ENCODE assay signal across 16 cellular contexts in the genomic region with DNA sequence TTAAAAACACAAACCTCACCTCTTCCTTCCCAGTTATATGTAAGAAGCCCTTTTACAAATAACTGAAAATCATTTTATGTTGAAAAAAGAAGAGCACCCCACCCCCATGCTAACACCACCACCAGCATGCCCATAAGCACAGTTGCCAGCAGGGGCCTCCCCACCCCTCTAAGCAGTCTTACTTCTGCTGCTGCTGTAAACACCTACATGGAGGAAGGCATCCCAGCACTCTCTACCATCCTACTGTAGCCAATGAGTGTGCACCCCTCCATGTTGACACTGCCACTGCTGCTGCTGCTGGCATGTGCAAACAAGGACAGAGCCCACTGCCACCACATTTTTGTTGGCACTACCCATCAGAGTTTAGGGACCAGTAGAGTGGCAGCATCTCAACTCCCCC. TPM values are rescaled to one million over a fixed set of nuclear protein-coding genes. Genes with fewer than 3 reads are reported as not detected.
DNase-seq lines count a peak whose midpoint lies in the region; ATAC-seq and TF ChIP-seq lines count a peak whose summit lies in the region.
"Had no signal": no experiment of that assay in that cellular context is flagged by ENCODE, and none has a peak within 500 bp of the region (broad histone marks: within the 10 kb centered on the region; RNA-seq: fewer than 3 reads in every experiment).

No MANE protein-coding gene starts in this region.

- peak overlapping the region; percentile 72 for H2AFZ ChIP-seq in GM23338

- TF ChIP-seq CTCF in Caco-2 (IDR thresholded peaks at IDR 0.05; ENCODE audit: insufficient read depth in 1 of 2, low read depth in 1 of 2, low read length in 1 of 2, severe bottlenecking in 1 of 2, unreplicated experiment in 1 of 2) (peak; percentile 35 to 52), GM23338 (conservative IDR thresholded peaks at IDR 0.05; ENCODE audit: low read depth in 2 of 2) (peak in 1 of 2 experiments; percentile 79; a peak in 3 of 4 replicates)

- peak; percentile 98 for ATAC-seq in GM23338
- ATAC-seq in HG02885 (IDR thresholded peaks at IDR 0.05; ENCODE audit: poor library complexity, unreplicated experiment) = no peak
- ATAC-seq in HG02852 (IDR thresholded peaks at IDR 0.05; ENCODE audit: unreplicated experiment) = no peak

- no peaks in the 10 kb centered on the region; the same call in 1 of the 2 replicates for H3K9me3 ChIP-seq in Caco-2
- no peaks in the 10 kb centered on the region for H3K9me3 ChIP-seq in SJCRH30 (replicated peaks)

- CTCF ChIA-PET in Caco-2 (lab: Charles Lee) = no interaction called here

- H3K27me3 Mint-ChIP-seq in Caco-2 (ENCODE audit: insufficient read depth, unreplicated experiment) (no peaks in the 10 kb centered on the region), GM23338 (ENCODE audit: insufficient read depth, low read depth, poor library complexity) (no peaks in the 10 kb centered on the region)
- H3K27me3 Mint-ChIP-seq: IgD-negative memory B cell had no signal

- no peaks in the 10 kb centered on the region for H3K27me3 ChIP-seq in Caco-2 (replicated peaks; ENCODE audit: control insufficient read depth, insufficient read depth, low read length)
- no peaks in the 10 kb centered on the region for H3K27me3 ChIP-seq in GM23338 (ENCODE audit: insufficient read depth)
- H3K27me3 ChIP-seq in SJCRH30 = no peaks in the 10 kb centered on the region
- H3K27me3 ChIP-seq: adrenal gland had no signal

- H3K27ac ChIP-seq in GM23338 (ENCODE audit: low read depth) (no peak overlapping the region), SJCRH30 (no peak overlapping the region)
- H3K27ac ChIP-seq: adrenal gland had no signal

- BruUV-seq in Caco-2 (replicated peaks; lab: Mats Ljungman, UMichigan) = no TSS peak

- H3K27ac Mint-ChIP-seq in Caco-2 (ENCODE audit: unreplicated experiment) = no peak overlapping the region
- no peak overlapping the region for H3K27ac Mint-ChIP-seq in GM23338
- H3K27ac Mint-ChIP-seq: activated T-helper 2 cell treated with anti-CD3 and anti-CD28 coated beads, Interferon-gamma antibody, Interleukin-2, Interleukin-4, amounts not matched to agents 10 μg/mL and 5 μg/mL and 100 μg/mL, durations not matched to agents 14 hours and 24 hours and 36 hours had no signal

- peaks cover 11% of the 10 kb centered on the region for H3K9me2 ChIP-seq in GM23338 (ENCODE audit: insufficient read depth)

- POLR2A ChIA-PET in Caco-2 (lab: Charles Lee) = no interaction called here

- H4K20me1 ChIP-seq in GM23338 (replicated peaks; ENCODE audit: insufficient read depth) = no peaks in the 10 kb centered on the region

- no peaks in the 10 kb centered on the region for H3F3A ChIP-seq in GM23338 (replicated peaks; ENCODE audit: low read depth)

- H3K36me3 Mint-ChIP-seq in Caco-2 (ENCODE audit: insufficient read depth, unreplicated experiment) (no peaks in the 10 kb centered on the region), GM23338 (ENCODE audit: low read depth) (no peaks in the 10 kb centered on the region)

- DNase-seq in Caco-2 (peak; percentile 45 to 46), GM23338 (ENCODE audit: low spot score) (peak; percentile 64), SJCRH30 (peak; percentile 8 to 17), iPS-NIHi7 (ENCODE audit: extremely low spot score) (peak; percentile 70)
- DNase-seq in stimulated activated naive CD4-positive, alpha-beta T cell treated with Interleukin-2 at 50 U/mL for 16 hours (lab: John Stamatoyannopoulos, UW) = no peak
- DNase-seq: activated CD8-positive, alpha-beta memory T cell treated with anti-CD3 and anti-CD28 coated beads for 24 hours; adrenal gland; AML-193; DMS79; GOT3; NCI-H1092; NCI-H2227 treated with DMSO at 0.1 percent for 48 hours had no signal

- H3K4me3 Mint-ChIP-seq in Caco-2 (ENCODE audit: unreplicated experiment) (no peak overlapping the region), GM23338 (no peak overlapping the region)
- H3K4me3 Mint-ChIP-seq: IgD-negative memory B cell had no signal

- H3K4me3 ChIP-seq in Caco-2 (ENCODE audit: low read depth, low read length) (no peak overlapping the region), GM23338 (no peak overlapping the region), SJCRH30 (no peak overlapping the region)
- H3K4me3 ChIP-seq: adrenal gland had no signal

- H3K4me1 ChIP-seq in Caco-2 (no peaks in the 10 kb centered on the region), GM23338 (ENCODE audit: insufficient read depth) (peaks cover 5% of the 10 kb centered on the region; the same call in 1 of the 2 replicates), SJCRH30 (no peaks in the 10 kb centered on the region)
- H3K4me1 ChIP-seq: adrenal gland had no signal

- no peak overlapping the region for H3K4me2 ChIP-seq in GM23338

- no peaks in the 10 kb centered on the region for H3K4me1 Mint-ChIP-seq in Caco-2 (ENCODE audit: low read depth, unreplicated experiment)
- H3K4me1 Mint-ChIP-seq in GM23338 = peaks cover 8% of the 10 kb centered on the region; the same call in 1 of the 3 replicates
- H3K4me1 Mint-ChIP-seq: IgD-negative memory B cell had no signal

- H3K9me3 Mint-ChIP-seq in Caco-2 (ENCODE audit: unreplicated experiment) (peaks cover 10% of the 10 kb centered on the region), GM23338 (peaks cover 7% of the 10 kb centered on the region; the same call in 2 of the 3 replicates)
- H3K9me3 Mint-ChIP-seq: activated T-helper 2 cell treated with anti-CD3 and anti-CD28 coated beads, Interferon-gamma antibody, Interleukin-2, Interleukin-4, amounts not matched to agents 10 μg/mL and 5 μg/mL and 100 μg/mL, durations not matched to agents 14 hours and 24 hours and 36 hours had no signal

- intact Hi-C loops in Caco-2 (cut with micrococcal nuclease; ENCODE audit: unreplicated experiment) = no loop called here

- H3K36me3 ChIP-seq in Caco-2 (ENCODE audit: control insufficient read depth, insufficient read depth, low read length) (no peaks in the 10 kb centered on the region), GM23338 (ENCODE audit: insufficient read depth) (no peaks in the 10 kb centered on the region), SJCRH30 (no peaks in the 10 kb centered on the region)
- H3K36me3 ChIP-seq: adrenal gland had no signal

- H3K79me2 ChIP-seq in GM23338 (replicated peaks; ENCODE audit: insufficient read depth) = no peaks in the 10 kb centered on the region

TF ChIP-seq in GM23338, 12 proteins besides CTCF, POLR2A, EP300 and RAD21 (continues in another document):
- TF ChIP-seq JUNB (IDR thresholded peaks at IDR 0.05; ENCODE audit: unreplicated experiment) = no peak
- no peak for TF ChIP-seq EZH2 (IDR thresholded peaks at IDR 0.05; ENCODE audit: low read depth, unreplicated experiment)
- TF ChIP-seq, protein P1, sequence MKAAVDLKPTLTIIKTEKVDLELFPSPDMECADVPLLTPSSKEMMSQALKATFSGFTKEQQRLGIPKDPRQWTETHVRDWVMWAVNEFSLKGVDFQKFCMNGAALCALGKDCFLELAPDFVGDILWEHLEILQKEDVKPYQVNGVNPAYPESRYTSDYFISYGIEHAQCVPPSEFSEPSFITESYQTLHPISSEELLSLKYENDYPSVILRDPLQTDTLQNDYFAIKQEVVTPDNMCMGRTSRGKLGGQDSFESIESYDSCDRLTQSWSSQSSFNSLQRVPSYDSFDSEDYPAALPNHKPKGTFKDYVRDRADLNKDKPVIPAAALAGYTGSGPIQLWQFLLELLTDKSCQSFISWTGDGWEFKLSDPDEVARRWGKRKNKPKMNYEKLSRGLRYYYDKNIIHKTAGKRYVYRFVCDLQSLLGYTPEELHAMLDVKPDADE (IDR thresholded peaks at IDR 0.05) = no peak
- TF ChIP-seq CREB1 (CRISPR knock-in tag; IDR thresholded peaks at IDR 0.05; ENCODE audit: low read depth) = no peak
- TF ChIP-seq EZH2phosphoT487 (IDR thresholded peaks at IDR 0.05; ENCODE audit: unreplicated experiment) = no peak
- TF ChIP-seq POLR2AphosphoS5 (IDR thresholded peaks at IDR 0.05; ENCODE audit: low read depth) = no peak
- no peak for TF ChIP-seq NANOG (IDR thresholded peaks at IDR 0.05; ENCODE audit: borderline replicate concordance)
- no peak for TF ChIP-seq ZNF114 (CRISPR knock-in tag; IDR thresholded peaks at IDR 0.05)

RNA-seq across cellular contexts. Expression of gene PHIP, which starts 49.6 kb away (rescaled TPM):
- 31.2 and 32.6 TPM in 2 replicates for total RNA-seq in Caco-2 (2022)
- total RNA-seq in GM23338 (2014; rRNA removed; shearing (Covaris generic)) = 63.6 and 65.4 TPM in 2 replicates
- 38.0 and 48.0 TPM in 2 replicates for polyA plus RNA-seq in GM23338 (2016; fragmentation: Nextera tagmentation; extraction: Ambion mirVana)
- 41.7 and 51.3 TPM in 2 replicates for total RNA-seq in SJCRH30 (2014; rRNA removed; shearing (Covaris generic))
